ENCODE assay signal across 26 cellular contexts in genomic region chr4:40886931-40887330, GRCh38.
DNase-seq lines count a peak whose midpoint lies in the region; ATAC-seq and TF ChIP-seq lines count a peak whose summit lies in the region.
"Had no signal": no experiment of that assay in that cellular context is flagged by ENCODE, and none has a peak within 500 bp of the region (broad histone marks: within the 10 kb centered on the region; RNA-seq: fewer than 3 reads in every experiment).

No MANE protein-coding gene starts in this region.

- H3K36me3 ChIP-seq in mesenchymal stem cell (ENCODE audit: control insufficient read depth in 1 of 2, insufficient read depth in 2 of 2, low read depth in 1 of 2, low read length in 2 of 2) = peaks cover 22 to 46% of the 10 kb centered on the region in 2 experiments
- no peaks in the 10 kb centered on the region for H3K36me3 ChIP-seq in uterus
- no peaks in the 10 kb centered on the region; the same call in 1 of the 2 replicates for H3K36me3 ChIP-seq in H7 (replicated peaks; ENCODE audit: control insufficient read depth, insufficient read depth, low read length)

- H2BK12ac ChIP-seq in mesenchymal stem cell (ENCODE audit: low read length in 2 of 2) = no peak overlapping the region

- H2BK5ac ChIP-seq in mesenchymal stem cell (ENCODE audit: low read depth, low read length, poor library complexity, severe bottlenecking) = no peak overlapping the region

- H3K27me3 Mint-ChIP-seq in activated T-helper 17 cell treated with anti-CD3 and anti-CD28 coated beads, Interleukin-2, amount 50 U/mL, for 72 hours = peaks cover 27% of the 10 kb centered on the region
- no peaks in the 10 kb centered on the region for H3K27me3 Mint-ChIP-seq in brain

- H3K27me3 ChIP-seq in mesenchymal stem cell (ENCODE audit: control insufficient read depth in 1 of 2, insufficient read depth in 1 of 2, low read length in 2 of 2) (no peaks in the 10 kb centered on the region), uterus (no peaks in the 10 kb centered on the region), H7 (ENCODE audit: control insufficient read depth, insufficient read depth, low read length) (no peaks in the 10 kb centered on the region)
- H3K27me3 ChIP-seq: BLaER1 treated with 17β-estradiol and CSF1 and Interleukin-3, amounts not matched to agents 10 nM and 100 nM had no signal

- no peaks in the 10 kb centered on the region for H3K36me3 Mint-ChIP-seq in activated T-helper 17 cell treated with anti-CD3 and anti-CD28 coated beads, Interleukin-2, amount 50 U/mL, for 72 hours (ENCODE audit: low read depth)
- H3K36me3 Mint-ChIP-seq in brain = peaks cover 25% of the 10 kb centered on the region
- H3K36me3 Mint-ChIP-seq: CD4-positive, alpha-beta memory T cell had no signal

- no peaks in the 10 kb centered on the region for H3K4me1 Mint-ChIP-seq in activated T-helper 17 cell treated with anti-CD3 and anti-CD28 coated beads, Interleukin-2, amount 50 U/mL, for 72 hours
- peaks cover 41% of the 10 kb centered on the region for H3K4me1 Mint-ChIP-seq in brain
- H3K4me1 Mint-ChIP-seq: CD4-positive, alpha-beta memory T cell; IgD-negative memory B cell had no signal

- H3K4me3 Mint-ChIP-seq in activated T-helper 17 cell treated with anti-CD3 and anti-CD28 coated beads, Interleukin-2, amount 50 U/mL, for 72 hours = no peak overlapping the region
- peak overlapping the region in 1 of 5 experiments; percentile 43 for H3K4me3 Mint-ChIP-seq in brain
- H3K4me3 Mint-ChIP-seq: CD4-positive, alpha-beta memory T cell; IgD-negative memory B cell had no signal

- no peak overlapping the region for H3K18ac ChIP-seq in mesenchymal stem cell (ENCODE audit: low read depth in 1 of 2, low read length in 2 of 2)

- no peaks in the 10 kb centered on the region for H3K9me3 Mint-ChIP-seq in activated T-helper 17 cell treated with anti-CD3 and anti-CD28 coated beads, Interleukin-2, amount 50 U/mL, for 72 hours
- no peaks in the 10 kb centered on the region for H3K9me3 Mint-ChIP-seq in brain
- H3K9me3 Mint-ChIP-seq: CD4-positive, alpha-beta memory T cell; IgD-negative memory B cell had no signal

- TF ChIP-seq POLR2A in uterus (IDR thresholded peaks at IDR 0.05) = no peak

- H2BK120ac ChIP-seq in mesenchymal stem cell (ENCODE audit: low read depth, low read length) = no peak overlapping the region

- H3K4me1 ChIP-seq in mesenchymal stem cell (ENCODE audit: control insufficient read depth, insufficient read depth, low read depth, low read length) (no peaks in the 10 kb centered on the region), uterus (no peaks in the 10 kb centered on the region)
- H3K4me1 ChIP-seq: Caco-2 had no signal

- H3K4ac ChIP-seq in mesenchymal stem cell (ENCODE audit: low read depth in 1 of 2, low read length in 2 of 2) = no peak overlapping the region

- H3K14ac ChIP-seq in mesenchymal stem cell (ENCODE audit: low read length in 2 of 2) = no peak overlapping the region

- H3K9me3 ChIP-seq in mesenchymal stem cell (ENCODE audit: control insufficient read depth, low read length) (no peaks in the 10 kb centered on the region), uterus (no peaks in the 10 kb centered on the region)
- H3K9me3 ChIP-seq: Caco-2 had no signal

- H3K27ac Mint-ChIP-seq in activated T-helper 17 cell treated with anti-CD3 and anti-CD28 coated beads, Interleukin-2, amount 50 U/mL, for 72 hours = no peak overlapping the region
- H3K27ac Mint-ChIP-seq in brain = peak overlapping the region; percentile 12 to 91 (median 56)
- H3K27ac Mint-ChIP-seq: CD4-positive, alpha-beta memory T cell; IgD-negative memory B cell had no signal

- peak; percentile 19 for ATAC-seq in activated T-helper 17 cell treated with anti-CD3 and anti-CD28 coated beads, Interleukin-2, amount 50 U/mL, for 72 hours (replicated peaks)
- ATAC-seq in HG03139 (IDR thresholded peaks at IDR 0.05; ENCODE audit: unreplicated experiment) (no peak), HG02763 (IDR thresholded peaks at IDR 0.05; ENCODE audit: unreplicated experiment) (no peak)
- ATAC-seq: GM12878, HCT116, SK-N-SH treated with all-trans-retinoic acid at 6 μM for 48 hours had no signal

- no peak overlapping the region for H4K91ac ChIP-seq in mesenchymal stem cell (ENCODE audit: low read length)

- intact Hi-C loops in uterus (cut with DNase I; ENCODE audit: low total_unique reads) = no loop called here

- H3K27ac ChIP-seq in mesenchymal stem cell (ENCODE audit: low read length, poor library complexity, severe bottlenecking) = no peak overlapping the region
- H3K27ac ChIP-seq in uterus = peak overlapping the region; percentile 8 to 49
- H3K27ac ChIP-seq: PC-9, RWPE1 had no signal

- H2AK5ac ChIP-seq in mesenchymal stem cell (ENCODE audit: low read length, severe bottlenecking) = no peak overlapping the region

- no peak for TF ChIP-seq CTCF in brain (conservative IDR thresholded peaks at IDR 0.05)
- no peak for TF ChIP-seq CTCF in uterus (IDR thresholded peaks at IDR 0.05)

- peak overlapping the region; percentile 84 for H3K9ac ChIP-seq in mesenchymal stem cell (ENCODE audit: low read length)

- H4K8ac ChIP-seq in mesenchymal stem cell (ENCODE audit: low read length) = peak overlapping the region; percentile 46

- H3K79me1 ChIP-seq in mesenchymal stem cell (replicated peaks; ENCODE audit: low read length, poor library complexity, severe bottlenecking) = peaks cover 20% of the 10 kb centered on the region

- no peak overlapping the region for H3K4me2 ChIP-seq in mesenchymal stem cell (ENCODE audit: low read length, poor library complexity, severe bottlenecking)
- H3K4me2 ChIP-seq: PC-9 had no signal

- DNase-seq in mesenchymal stem cell = peak; percentile 41
- DNase-seq in uterus = no peak
- DNase-seq in H7 = no peak
- DNase-seq: ACHN; Caco-2; CD4-positive, alpha-beta memory T cell; DMS 273 treated with DMSO at 0.1 percent for 48 hours; DND-41; GOT3; NCI-H1694 treated with DMSO at 0.1 percent for 48 hours; NCI-H2081 treated with DMSO at 0.1 percent for 48 hours; NCI-H2171 treated with DMSO at 0.1 percent for 48 hours; NCI-H446; NCI-H526; PC-9; SIG-M5 had no signal

- H2AFZ ChIP-seq in mesenchymal stem cell (ENCODE audit: low read depth, low read length) = no peak overlapping the region
- H2AFZ ChIP-seq: PC-9 had no signal

- H3K4me3 ChIP-seq in mesenchymal stem cell (ENCODE audit: insufficient read depth in 1 of 2, low read depth in 1 of 2, low read length in 2 of 2) (no peak overlapping the region), uterus (no peak overlapping the region), H7 (ENCODE audit: insufficient read depth, low read depth, low read length) (no peak overlapping the region)
- H3K4me3 ChIP-seq: BLaER1 treated with 17β-estradiol and CSF1 and Interleukin-3, amounts not matched to agents 10 nM and 100 nM; GM12878; PC-9 had no signal

- WGBS in mesenchymal stem cell = 88% methylated on average over 5 of the region's 5 CpGs

- H3K23ac ChIP-seq in mesenchymal stem cell (ENCODE audit: low read length in 2 of 2) = no peak overlapping the region

- H2BK15ac ChIP-seq in mesenchymal stem cell (ENCODE audit: low read depth, poor library complexity, severe bottlenecking) = no peak overlapping the region
